Comparison of ENCODE assay signal across 24 cellular contexts in the genomic region with DNA sequence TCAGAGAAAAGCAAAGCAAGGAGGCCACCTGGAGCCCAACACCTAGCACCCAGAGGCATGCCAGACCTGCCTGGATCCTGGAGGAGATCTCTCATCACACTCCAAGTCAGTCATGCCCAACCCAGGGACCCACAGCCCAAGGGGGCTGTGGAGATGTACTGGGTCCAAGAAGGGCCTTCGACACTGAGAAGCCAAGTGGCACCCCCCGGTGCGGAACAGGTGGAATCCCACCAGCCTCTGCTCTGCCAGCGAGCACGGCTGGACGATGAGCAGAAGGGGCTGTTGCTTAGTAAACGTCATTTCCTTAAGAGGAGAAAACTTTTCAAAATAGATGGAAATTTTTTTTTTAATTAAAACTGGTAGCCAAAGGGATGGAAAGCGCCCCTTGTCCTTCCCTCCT.
"Had no signal": no experiment of that assay in that cellular context is flagged by ENCODE, and none has a peak within 500 bp of the region (broad histone marks: within the 10 kb centered on the region; RNA-seq: fewer than 3 reads in every experiment).

No MANE protein-coding gene starts in this region.

- H3K27ac ChIP-seq: RWPE1 had no signal

- H3K9me3 ChIP-seq: SK-N-SH had no signal

- ATAC-seq: HepG2, Panc1, PC-3 had no signal

- DNase-seq: IMR-90, Karpas-422, KG1, MM.1S, NCI-H1092 treated with DMSO at 0.1 percent for 48 hours, NCI-H1417 treated with DMSO at 0.1 percent for 48 hours, NCI-H146, NCI-H1694 treated with DMSO at 0.1 percent for 48 hours, NCI-H1930, NCI-H2081 treated with DMSO at 0.1 percent for 48 hours, NCI-H2171, NCI-H226, NCI-H446, NCI-H510A, NCI-H524 treated with DMSO at 0.1 percent for 48 hours, NCI-H69, NCI-H774, PC-3, SHP77, SK-N-SH, SW 1271 had no signal
